Comparison of ENCODE assay signal across 32 cellular contexts in genomic region chr3:112315791-112316190, GRCh38. TPM values are rescaled to one million over a fixed set of nuclear protein-coding genes. Genes with fewer than 3 reads are reported as not detected.
"Had no signal": no experiment of that assay in that cellular context is flagged by ENCODE, and none has a peak within 500 bp of the region (broad histone marks: within the 10 kb centered on the region; RNA-seq: fewer than 3 reads in every experiment).

No MANE protein-coding gene starts in this region.

- H3K27ac Mint-ChIP-seq: activated CD4-positive, alpha-beta memory T cell treated with anti-CD3 and anti-CD28 coated beads, Interleukin-2, amount 10 ng/mL, durations not matched to agents 7 days and 5 days; activated CD8-positive, alpha-beta memory T cell treated with anti-CD3 and anti-CD28 coated beads, Interleukin-2, amount 10 ng/mL, durations not matched to agents 7 days and 5 days; activated naive CD4-positive, alpha-beta T cell treated with anti-CD3 and anti-CD28 coated beads, Interleukin-2, amount 10 ng/mL, durations not matched to agents 7 days and 5 days; activated naive CD8-positive, alpha-beta T cell; activated naive CD8-positive, alpha-beta T cell treated with anti-CD3 and anti-CD28 coated beads, Interleukin-2, amount 50 U/mL, for 24 hours; brain had no signal

- H3K27ac ChIP-seq: cardiac muscle cell, VCaP had no signal

- H3K27me3 ChIP-seq: cardiac muscle cell had no signal

- H3K36me3 Mint-ChIP-seq: activated naive CD4-positive, alpha-beta T cell treated with anti-CD3 and anti-CD28 coated beads, Interleukin-2, amount 10 ng/mL, durations not matched to agents 7 days and 5 days; activated naive CD8-positive, alpha-beta T cell had no signal

- H3K4me3 Mint-ChIP-seq: activated CD4-positive, alpha-beta memory T cell treated with anti-CD3 and anti-CD28 coated beads, Interleukin-2, amount 10 ng/mL, durations not matched to agents 7 days and 5 days; activated CD8-positive, alpha-beta memory T cell treated with anti-CD3 and anti-CD28 coated beads, Interleukin-2, amount 10 ng/mL, durations not matched to agents 7 days and 5 days; activated naive CD4-positive, alpha-beta T cell treated with anti-CD3 and anti-CD28 coated beads, Interleukin-2, amount 10 ng/mL, durations not matched to agents 7 days and 5 days; activated naive CD8-positive, alpha-beta T cell; activated naive CD8-positive, alpha-beta T cell treated with anti-CD3 and anti-CD28 coated beads, Interleukin-2, amount 50 U/mL, for 24 hours; brain; central memory CD8-positive, alpha-beta T cell had no signal

- DNase-seq: activated CD4-positive, alpha-beta memory T cell treated with anti-CD3 and anti-CD28 coated beads, Interleukin-2, amount 10 ng/mL, durations not matched to agents 7 days and 5 days; activated CD4-positive, alpha-beta T cell treated with anti-CD3 and anti-CD28 coated beads for 1 hour; activated CD4-positive, alpha-beta T cell treated with anti-CD3 and anti-CD28 coated beads for 48 hours; activated CD4-positive, CD25-positive, alpha-beta regulatory T cell; activated CD8-positive, alpha-beta memory T cell treated with anti-CD3 and anti-CD28 coated beads for 24 hours; activated CD8-positive, alpha-beta memory T cell treated with anti-CD3 and anti-CD28 coated beads, Interleukin-2, amount 10 ng/mL, durations not matched to agents 7 days and 5 days; activated CD8-positive, alpha-beta memory T cell treated with anti-CD3 and anti-CD28 coated beads, Interleukin-2, amount 50 U/mL, for 48 hours; activated effector memory CD4-positive, alpha-beta T cell treated with Interleukin-2 at 50 U/mL for 16 hours; activated naive CD4-positive, alpha-beta T cell treated with anti-CD3 and anti-CD28 coated beads, Interleukin-2, amount 10 ng/mL, durations not matched to agents 7 days and 5 days; activated naive CD8-positive, alpha-beta T cell treated with anti-CD3 and anti-CD28 coated beads, Interleukin-2, amount 50 U/mL, for 24 hours; activated T-cell treated with anti-CD3 and anti-CD28 coated beads, Interleukin-2, amount 50 U/mL, for 48 hours; anterior cingulate cortex; Kasumi-1; NCI-H1105; NCI-H1417 treated with DMSO at 0.1 percent for 48 hours; NCI-H187 treated with DMSO at 0.1 percent for 48 hours; NCI-H2081; NCI-H2171 treated with DMSO at 0.1 percent for 48 hours; NCI-H2227 treated with DMSO at 0.1 percent for 48 hours; NCI-H446 treated with DMSO at 0.1 percent for 48 hours; NCI-H524; Right ventricle myocardium superior; SW 1271; T-helper 1 cell; T-helper 2 cell; T-helper 9 cell had no signal

- H3K9me3 Mint-ChIP-seq: activated CD4-positive, alpha-beta memory T cell treated with anti-CD3 and anti-CD28 coated beads, Interleukin-2, amount 10 ng/mL, durations not matched to agents 7 days and 5 days; activated naive CD4-positive, alpha-beta T cell treated with anti-CD3 and anti-CD28 coated beads, Interleukin-2, amount 10 ng/mL, durations not matched to agents 7 days and 5 days; activated naive CD8-positive, alpha-beta T cell treated with anti-CD3 and anti-CD28 coated beads, Interleukin-2, amount 50 U/mL, for 24 hours; central memory CD8-positive, alpha-beta T cell had no signal

- H3K36me3 ChIP-seq: cardiac muscle cell had no signal

- H3K4me1 Mint-ChIP-seq: activated CD8-positive, alpha-beta memory T cell treated with anti-CD3 and anti-CD28 coated beads, Interleukin-2, amount 10 ng/mL, durations not matched to agents 7 days and 5 days; central memory CD8-positive, alpha-beta T cell had no signal

- ATAC-seq: activated CD8-positive, alpha-beta memory T cell treated with anti-CD3 and anti-CD28 coated beads, Interleukin-2, amount 10 ng/mL, durations not matched to agents 7 days and 5 days; activated naive CD8-positive, alpha-beta T cell treated with anti-CD3 and anti-CD28 coated beads, Interleukin-2, amount 50 U/mL, for 24 hours; K562 had no signal

- H3K4me3 ChIP-seq: cardiac muscle cell, K562 had no signal

- H3K27me3 Mint-ChIP-seq: activated CD8-positive, alpha-beta memory T cell treated with anti-CD3 and anti-CD28 coated beads, Interleukin-2, amount 10 ng/mL, durations not matched to agents 7 days and 5 days; activated naive CD8-positive, alpha-beta T cell; activated naive CD8-positive, alpha-beta T cell treated with anti-CD3 and anti-CD28 coated beads, Interleukin-2, amount 50 U/mL, for 24 hours; brain had no signal

RNA-seq across cellular contexts. Expression of gene CD200, which starts 17.2 kb away (rescaled TPM):
- polyA plus RNA-seq: K562 had no signal

RNA-seq across cellular contexts. Expression of gene SLC9C1, which starts 21.8 kb away (rescaled TPM):
- total RNA-seq: activated CD4-positive, alpha-beta memory T cell treated with anti-CD3 and anti-CD28 coated beads, Interleukin-2, amount 10 ng/mL, durations not matched to agents 7 days and 5 days; K562 had no signal
- polyA plus RNA-seq: K562 had no signal
